ENCODE assay signal across 1 cellular context in genomic region chr3:190108789-190109188, GRCh38.
TF ChIP-seq lines count a peak whose summit lies in the region.

No MANE protein-coding gene starts in this region.

TF ChIP-seq in A549, 52 proteins besides CTCF, POLR2A, EP300 and RAD21:
- no peak for TF ChIP-seq JUN (IDR thresholded peaks at IDR 0.05)
- no peak for TF ChIP-seq MAFK (IDR thresholded peaks at IDR 0.05; ENCODE audit: partially characterized antibody)
- no peak for TF ChIP-seq USF2 (IDR thresholded peaks at IDR 0.05)
- no peak for TF ChIP-seq FOSB (CRISPR knock-in tag; IDR thresholded peaks at IDR 0.05)
- TF ChIP-seq MYC (IDR thresholded peaks at IDR 0.05; ENCODE audit: borderline replicate concordance, low read length): no peak
- TF ChIP-seq CBX2 (IDR thresholded peaks at IDR 0.05; ENCODE audit: borderline replicate concordance, low read depth): no peak
- TF ChIP-seq GATA3 (IDR thresholded peaks at IDR 0.05; ENCODE audit: borderline replicate concordance): no peak
- no peak for TF ChIP-seq NPAS2 (CRISPR knock-in tag; IDR thresholded peaks at IDR 0.05; ENCODE audit: borderline replicate concordance)
- no peak for TF ChIP-seq EHF (CRISPR knock-in tag; IDR thresholded peaks at IDR 0.05)
- no peak for TF ChIP-seq RNF2 (IDR thresholded peaks at IDR 0.05; ENCODE audit: borderline replicate concordance, low read depth)
- TF ChIP-seq HDAC2 (IDR thresholded peaks at IDR 0.05): no peak
- TF ChIP-seq CHD4 (IDR thresholded peaks at IDR 0.05; ENCODE audit: borderline replicate concordance): no peak
- no peak for TF ChIP-seq FOXS1 (CRISPR knock-in tag; IDR thresholded peaks at IDR 0.05)
- TF ChIP-seq EHMT2 (IDR thresholded peaks at IDR 0.05; ENCODE audit: low read depth): no peak
- TF ChIP-seq JUNB (IDR thresholded peaks at IDR 0.05): no peak
- TF ChIP-seq RCOR1 (IDR thresholded peaks at IDR 0.05; ENCODE audit: low read depth, low read length): no peak
- no peak for TF ChIP-seq ZNF302 (CRISPR knock-in tag; IDR thresholded peaks at IDR 0.05)
- TF ChIP-seq SMC3 (IDR thresholded peaks at IDR 0.05): no peak
